ENCODE assay signal across 8 cellular contexts in genomic region chr9:33166263-33167083, GRCh38. TPM values are rescaled to one million over a fixed set of nuclear protein-coding genes. Genes with fewer than 3 reads are reported as not detected.
DNase-seq lines count a peak whose midpoint lies in the region; ATAC-seq and TF ChIP-seq lines count a peak whose summit lies in the region.

No MANE protein-coding gene starts in this region.

- intact Hi-C loops in posterior vena cava (cut with DNase I), result loop anchor here in 1 of 2 donors (5.0 to 10.0 kb wide), 2 partner anchors 36 to 62 kb away; no protein-coding TSS in a partner anchor

- H3K9me3 ChIP-seq in BE2C (no peaks in the 10 kb centered on the region), gastroesophageal sphincter (no peaks in the 10 kb centered on the region)

- peak overlapping the region; percentile 74 to 97 (median 92) for H3K27ac ChIP-seq in gastroesophageal sphincter

- no peaks in the 10 kb centered on the region for H3K27me3 ChIP-seq in BE2C
- H3K27me3 ChIP-seq in gastroesophageal sphincter, result no peaks in the 10 kb centered on the region

- TF ChIP-seq POLR2A in gastroesophageal sphincter (IDR thresholded peaks at IDR 0.05), result no peak

- H3K4me1 ChIP-seq in BE2C (peaks cover 3% of the 10 kb centered on the region), gastroesophageal sphincter (peaks cover 6 to 59% (median 37%) of the 10 kb centered on the region in 3 donors)

- DNase-seq in BE2C, result peak; percentile 41
- peak; percentile 24 for DNase-seq in HT1080 (ENCODE audit: low read depth)
- DNase-seq in activated CD8-positive, alpha-beta memory T cell treated with anti-CD3 and anti-CD28 coated beads, Interleukin-2, amount 50 U/mL, for 48 hours, result peak; percentile 63
- peak; percentile 90 for DNase-seq in posterior vena cava (ENCODE audit: low spot score)

- ATAC-seq in GM19452 (IDR thresholded peaks at IDR 0.05; ENCODE audit: unreplicated experiment), result peak; percentile 3
- ATAC-seq in gastroesophageal sphincter, result peak; percentile 37
- ATAC-seq in GM21447 (IDR thresholded peaks at IDR 0.05; ENCODE audit: unreplicated experiment), result no peak
- ATAC-seq in GM21786 (IDR thresholded peaks at IDR 0.05; ENCODE audit: unreplicated experiment), result no peak

- WGBS in gastroesophageal sphincter (ENCODE audit: low coverage in 1 of 2), 2 donors, result 0% methylated on average over 1 to 11 of the region's 51 CpGs

- no peak for TF ChIP-seq EP300 in gastroesophageal sphincter (IDR thresholded peaks at IDR 0.05)

- peak overlapping the region; percentile 81 for H3K4me3 ChIP-seq in BE2C (ENCODE audit: low read depth, low read length)
- H3K4me3 ChIP-seq in gastroesophageal sphincter, result peak overlapping the region; percentile 73 to 95

- no peaks in the 10 kb centered on the region for H3K36me3 ChIP-seq in BE2C
- H3K36me3 ChIP-seq in gastroesophageal sphincter, result no peaks in the 10 kb centered on the region

- TF ChIP-seq CTCF in BE2C (IDR thresholded peaks at IDR 0.05; ENCODE audit: low read depth, low read length), result no peak
- no peak for TF ChIP-seq CTCF in gastroesophageal sphincter (IDR thresholded peaks at IDR 0.05)

RNA-seq across cellular contexts. Expression of gene B4GALT1, which starts 0.7 kb away (rescaled TPM):
- polyA plus RNA-seq in BE2C (2012; ENCODE audit: insufficient read depth, insufficient read length, low read depth), result 2.6 TPM
- 14.5 and 23.6 TPM in 2 replicates for total RNA-seq in HT1080 (2014; rRNA removed; shearing (Covaris generic))
- 85.6 and 105 TPM in 2 replicates for polyA plus RNA-seq in HT1080 (2015; cell fraction: cytosol; rRNA removed)
- polyA plus RNA-seq in HT1080 (2015; cell fraction: nucleus; rRNA removed), result 64.6 and 67.9 TPM in 2 replicates
- total RNA-seq in gastroesophageal sphincter (10 to 100 TPM; 22.9 to 43.3 (median 31.0) TPM), posterior vena cava (100 to 1,000 TPM in 1 of 2 donors, 10 to 100 TPM in 1; 76.8 to 107 TPM)

Comparison
In these comparisons a context has a peak if more than half of its experiments do, and no peak if none do; other contexts are left out.
1. DNase-seq: peak in every context shown above with its lines; median percentile 90 in posterior vena cava; 63 in activated CD8-positive, alpha-beta memory T cell treated with anti-CD3 and anti-CD28 coated beads, Interleukin-2, amount 50 U/mL, for 48 hours; 41 in BE2C; 24 in HT1080.
2. ATAC-seq: peak in GM19452 (single experiment) and gastroesophageal sphincter (single experiment); none in GM21447 (single experiment) and GM21786 (single experiment).